In genomic region chr7:5780801-5781496, GRCh38 we compare ENCODE assay signal across 8 cellular contexts. TPM values are rescaled to one million over a fixed set of nuclear protein-coding genes. Genes with fewer than 3 reads are reported as not detected.
DNase-seq lines count a peak whose midpoint lies in the region; ATAC-seq, FAIRE-seq and TF ChIP-seq lines count a peak whose summit lies in the region.

No MANE protein-coding gene starts in this region.

- peak; percentile 33 for ATAC-seq in HG02623 (IDR thresholded peaks at IDR 0.05; ENCODE audit: unreplicated experiment)
- ATAC-seq in heart right ventricle = peak; percentile 56 to 86 (median 70)
- ATAC-seq in pancreas = peak; percentile 71 to 79 (median 78)

- H3K9me3 ChIP-seq in OCI-LY1 (ENCODE audit: low read length) = no peaks in the 10 kb centered on the region
- H3K9me3 ChIP-seq in heart right ventricle = no peaks in the 10 kb centered on the region
- H3K9me3 ChIP-seq in pancreas = no peaks in the 10 kb centered on the region

- H3K4me1 ChIP-seq in OCI-LY1 (ENCODE audit: insufficient read depth, low read length, severe bottlenecking) (peaks cover 30% of the 10 kb centered on the region), heart right ventricle (peaks cover 0 to 44% (median 25%) of the 10 kb centered on the region in 9 donors), pancreas (no peaks in the 10 kb centered on the region)

- no peak for FAIRE-seq in pancreas (lab: Jason Lieb, UNC)

- H3K36me3 Mint-ChIP-seq in activated naive CD8-positive, alpha-beta T cell = peaks cover under 1% of the 10 kb centered on the region

- peak overlapping the region; percentile 92 for H3K4me3 ChIP-seq in OCI-LY1 (ENCODE audit: low read depth, low read length, poor library complexity, severe bottlenecking)
- peak overlapping the region; percentile 70 to 94 (median 84) for H3K4me3 ChIP-seq in heart right ventricle
- peak overlapping the region; percentile 59 to 91 (median 74) for H3K4me3 ChIP-seq in pancreas

- H3K27ac Mint-ChIP-seq in activated naive CD8-positive, alpha-beta T cell = peak overlapping the region; percentile 82

- H2AFZ ChIP-seq in OCI-LY1 (ENCODE audit: low read length) = no peak overlapping the region

- intact Hi-C loops in heart right ventricle (cut with DNase I) = no loop called here
- intact Hi-C loops in pancreas (cut with DNase I) = no loop called here

- H3K9me2 ChIP-seq in OCI-LY1 (ENCODE audit: low read depth, low read length) = no peaks in the 10 kb centered on the region

- H3K9me3 Mint-ChIP-seq in activated naive CD8-positive, alpha-beta T cell (ENCODE audit: low read depth) = no peaks in the 10 kb centered on the region

- H3K27me3 Mint-ChIP-seq in activated naive CD8-positive, alpha-beta T cell = no peaks in the 10 kb centered on the region

- H3F3A ChIP-seq in OCI-LY1 (ENCODE audit: insufficient read depth, low read length) = no peaks in the 10 kb centered on the region

- no peaks in the 10 kb centered on the region; the same call in 1 of the 2 replicates for H3K36me3 ChIP-seq in OCI-LY1 (ENCODE audit: insufficient read depth, low read length)
- peaks cover 0 to 16% (median 0%) of the 10 kb centered on the region in 9 donors for H3K36me3 ChIP-seq in heart right ventricle
- no peaks in the 10 kb centered on the region for H3K36me3 ChIP-seq in pancreas

- peak overlapping the region; percentile 29 for H3K27ac ChIP-seq in OCI-LY1 (ENCODE audit: low read depth, low read length, poor library complexity, severe bottlenecking)
- peak overlapping the region; percentile 68 to 96 (median 92) for H3K27ac ChIP-seq in heart right ventricle
- peak overlapping the region; percentile 81 to 91 (median 86) for H3K27ac ChIP-seq in pancreas

- H3K9ac ChIP-seq in OCI-LY1 (ENCODE audit: low read length) = peak overlapping the region; percentile 85

- 0 to 1% methylated on average over 52 to 85 of the region's 85 CpGs for WGBS in heart right ventricle, 2 donors
- WGBS in pancreas, 2 donors = 1% methylated on average over 57 to 85 of the region's 85 CpGs

- H3K4me1 Mint-ChIP-seq in activated naive CD8-positive, alpha-beta T cell (ENCODE audit: low read depth) = peaks cover 40% of the 10 kb centered on the region

- TF ChIP-seq CTCF in OCI-LY1 (IDR thresholded peaks at IDR 0.05; ENCODE audit: low read length) (no peak), heart right ventricle (IDR thresholded peaks at IDR 0.05) (no peak), pancreas (IDR thresholded peaks at IDR 0.05) (no peak)

- peak overlapping the region; percentile 81 for H3K4me2 ChIP-seq in OCI-LY1 (ENCODE audit: low read length)

- peaks cover 19% of the 10 kb centered on the region for H3K79me2 ChIP-seq in OCI-LY1 (ENCODE audit: insufficient read depth, low read length)

- peak; percentile 2 for DNase-seq in NCI-H1436 (lab: John Stamatoyannopoulos, UW)
- no peak for DNase-seq in NCI-H1436 treated with DMSO at 0.1 percent for 48 hours (lab: John Stamatoyannopoulos, UW)
- peak; percentile 32 to 60 for DNase-seq in heart right ventricle
- DNase-seq in pancreas = peak; percentile 31 to 81 (median 52)
- DNase-seq in NK-92 (lab: John Stamatoyannopoulos, UW; ENCODE audit: unreplicated experiment) = no peak

- H3K27me3 ChIP-seq in OCI-LY1 (ENCODE audit: insufficient read depth, low read length) (no peaks in the 10 kb centered on the region), heart right ventricle (no peaks in the 10 kb centered on the region), pancreas (no peaks in the 10 kb centered on the region)

- peak overlapping the region; percentile 85 for H3K4me3 Mint-ChIP-seq in activated naive CD8-positive, alpha-beta T cell

- H4K20me1 ChIP-seq in OCI-LY1 (ENCODE audit: insufficient read depth, low read length) = no peaks in the 10 kb centered on the region

RNA-seq across cellular contexts. Expression of gene RNF216, which starts 0.5 kb away (rescaled TPM):
- total RNA-seq in heart right ventricle (10 to 100 TPM; 21.1 to 31.5 (median 26.3) TPM), pancreas (10 to 100 TPM; 11.7 to 18.2 (median 14.7) TPM)
- polyA plus RNA-seq in heart right ventricle (10 to 100 TPM; 12.8 to 13.5 TPM), pancreas (1 to 10 TPM; 8.1 to 8.8 TPM)

Comparison
In these comparisons a context has a peak if more than half of its experiments do, and no peak if none do; other contexts are left out.
1. DNase-seq: peak in NCI-H1436 (single experiment), heart right ventricle (2 of 2) and pancreas (6 of 6); none in NCI-H1436 treated with DMSO at 0.1 percent for 48 hours (single experiment) and NK-92 (single experiment).
2. H3K27ac ChIP-seq: peak in every context shown above with its lines; median percentile 92 in heart right ventricle; 86 in pancreas; 29 in OCI-LY1.
3. Peak in every context shown above with its lines, with median percentiles within 50 percentile points of each other: ATAC-seq and H3K4me3 ChIP-seq.